Comparison of ENCODE assay signal across 12 cellular contexts in genomic region chr17:66580601-66581385, GRCh38.
DNase-seq lines count a peak whose midpoint lies in the region; TF ChIP-seq lines count a peak whose summit lies in the region.
"Had no signal": no experiment of that assay in that cellular context is flagged by ENCODE, and none has a peak within 500 bp of the region (broad histone marks: within the 10 kb centered on the region; RNA-seq: fewer than 3 reads in every experiment).

No MANE protein-coding gene starts in this region.

- CTCF ChIA-PET in PC-9 (lab: Charles Lee), result no interaction called here

- no peaks in the 10 kb centered on the region for H3K27me3 Mint-ChIP-seq in H9 (ENCODE audit: low read depth)

- intact Hi-C loops in PC-9 (cut with micrococcal nuclease; ENCODE audit: unreplicated experiment), result no loop called here

- H2BK12ac ChIP-seq in H9 (ENCODE audit: insufficient read length, low read depth, low read length), result no peak overlapping the region

- no peak overlapping the region for H2BK20ac ChIP-seq in H9 (ENCODE audit: low read depth, low read length, poor library complexity, severe bottlenecking)

- peaks cover 0 to 3% of the 10 kb centered on the region in 2 experiments; a peak in 1 of 5 replicates for H3K9me3 Mint-ChIP-seq in H9

- H4K20me1 ChIP-seq in H9 (ENCODE audit: control insufficient read depth, insufficient read depth, insufficient read length) (no peaks in the 10 kb centered on the region), PC-9 (ENCODE audit: insufficient read depth) (no peaks in the 10 kb centered on the region)

- H3K36me3 ChIP-seq in rectal smooth muscle tissue (ENCODE audit: control insufficient read depth, insufficient read depth, low read length) (peaks cover 2% of the 10 kb centered on the region), PC-9 (ENCODE audit: low read depth) (no peaks in the 10 kb centered on the region)

- H2BK15ac ChIP-seq in H9 (ENCODE audit: low read depth, low read length), result no peak overlapping the region

- no peak overlapping the region for H3K56ac ChIP-seq in H9 (ENCODE audit: insufficient read length, low read depth, low read length)

- H4K91ac ChIP-seq in H9 (ENCODE audit: insufficient read length, low read depth, low read length), result no peak overlapping the region

- no peak overlapping the region for H4K8ac ChIP-seq in H9 (replicated peaks; ENCODE audit: insufficient read length, low read depth, low read length)

- in situ Hi-C loops in ACHN (cut with HindIII; ENCODE audit: low pct_ligation_motif_present, low pct_unique_long_range_greater_than_20kb, low sequenced_read_pairs), result no loop called here

- peaks cover 0 to 4% (median 4%) of the 10 kb centered on the region in 3 experiments; a peak in 3 of 7 replicates for H3K36me3 Mint-ChIP-seq in H9 (ENCODE audit: insufficient read depth in 1 of 3, low read depth in 3 of 3)

- no peak overlapping the region for H4K5ac ChIP-seq in H9 (ENCODE audit: insufficient read length, low read depth, low read length)

- no TSS peak for BruUV-seq in PC-9 (replicated peaks; lab: Mats Ljungman, UMichigan)

- H3F3A ChIP-seq in PC-9 (ENCODE audit: insufficient read depth, low read depth), result peaks cover 9% of the 10 kb centered on the region; the same call in 1 of the 2 replicates

- no peak overlapping the region for H3K18ac ChIP-seq in H9 (ENCODE audit: insufficient read length, low read depth, low read length)

- no peak overlapping the region for H3K4ac ChIP-seq in H9 (ENCODE audit: low read depth, low read length)

- H3K4me3 Mint-ChIP-seq in H9, result no peak overlapping the region

- no peak overlapping the region for H3K23ac ChIP-seq in H9 (ENCODE audit: insufficient read length, low read depth, low read length)

- no peaks in the 10 kb centered on the region for H3K9me2 ChIP-seq in PC-9 (ENCODE audit: insufficient read depth)

- H2BK120ac ChIP-seq in H9 (ENCODE audit: low read depth, low read length, poor library complexity, severe bottlenecking), result no peak overlapping the region

- H3K27ac ChIP-seq in H9 (ENCODE audit: insufficient read length, low read depth, low read length) (no peak overlapping the region), rectal smooth muscle tissue (ENCODE audit: low read depth, low read length) (peak overlapping the region; percentile 34), PC-9 (no peak overlapping the region)

- H3K4me1 Mint-ChIP-seq in H9, result peaks cover 26 to 37% of the 10 kb centered on the region in 2 experiments

- no peak overlapping the region for H3K14ac ChIP-seq in H9 (ENCODE audit: insufficient read depth, low read length)

- no peaks in the 10 kb centered on the region for H3K9me3 ChIP-seq in H9 (ENCODE audit: control insufficient read depth, low read depth, low read length)
- no peaks in the 10 kb centered on the region for H3K9me3 ChIP-seq in PC-9 (ENCODE audit: insufficient read depth, low read depth)

- no peaks in the 10 kb centered on the region for H3K23me2 ChIP-seq in H9 (ENCODE audit: insufficient read length, low read depth, low read length, poor library complexity, severe bottlenecking)

- DNase-seq in H9 (peak; percentile 14), RPMI7951 (ENCODE audit: low read depth) (peak; percentile 22), fibroblast of peridontal ligament (ENCODE audit: extremely low read depth) (peak; percentile 51), DMS 273 (lab: John Stamatoyannopoulos, UW; ENCODE audit: unreplicated experiment) (no peak), PC-9 (no peak), ACHN (no peak), NCI-H128 (lab: John Stamatoyannopoulos, UW; ENCODE audit: unreplicated experiment) (no peak)
- DNase-seq: activated CD4-positive, CD25-positive, alpha-beta regulatory T cell; activated naive CD4-positive, alpha-beta T cell treated with anti-CD3 and anti-CD28 coated beads, Interleukin-2, amount 50 U/mL, for 16 hours; OCI-M1; stimulated activated CD4-positive, alpha-beta T cell treated with anti-CD3 and anti-CD28 coated beads, Interleukin-1b, Interleukin-23, amount 100 ng/mL, for 48 hours had no signal

- no peak overlapping the region for H2AFZ ChIP-seq in H9 (ENCODE audit: low read length)
- no peak overlapping the region for H2AFZ ChIP-seq in PC-9

- H3K79me1 ChIP-seq in H9 (ENCODE audit: insufficient read depth, low read depth, low read length, poor library complexity, severe bottlenecking), result no peaks in the 10 kb centered on the region

- WGBS in H9 (ENCODE audit: extremely low coverage, insufficient read length, low lambda C conversion rate), result no CpG with 5 or more reads among the region's 12 CpGs

- no peak overlapping the region for H2BK5ac ChIP-seq in H9 (ENCODE audit: insufficient read length, low read length)

- TF ChIP-seq CTCF in H9 (conservative IDR thresholded peaks at IDR 0.05) (no peak), PC-9 (conservative IDR thresholded peaks at IDR 0.05) (no peak)

- H3K27me3 ChIP-seq in H9 (ENCODE audit: insufficient read depth, low read length) (no peaks in the 10 kb centered on the region), rectal smooth muscle tissue (ENCODE audit: control insufficient read depth, insufficient read depth, low read length) (no peaks in the 10 kb centered on the region), PC-9 (ENCODE audit: insufficient read depth, low read depth) (no peaks in the 10 kb centered on the region)

- H3K27ac Mint-ChIP-seq in H9, result no peak overlapping the region

- H3K4me3 ChIP-seq in rectal smooth muscle tissue (ENCODE audit: low read length) (no peak overlapping the region), PC-9 (no peak overlapping the region)

- H3K79me2 ChIP-seq in H9 (ENCODE audit: insufficient read depth, low read length) (no peaks in the 10 kb centered on the region), PC-9 (ENCODE audit: low read depth) (no peaks in the 10 kb centered on the region; the same call in 1 of the 2 replicates)

- no peak overlapping the region for H2AK5ac ChIP-seq in H9 (ENCODE audit: insufficient read length, low read length)

- no peak overlapping the region for H3K9ac ChIP-seq in H9 (ENCODE audit: extremely low read depth, insufficient read length, low read length)
- H3K9ac ChIP-seq in rectal smooth muscle tissue (ENCODE audit: low read length), result no peak overlapping the region

- H3K4me2 ChIP-seq in H9 (ENCODE audit: insufficient read depth, insufficient read length, low read length) (no peak overlapping the region), PC-9 (no peak overlapping the region)

- H3T11ph ChIP-seq in H9 (ENCODE audit: low read length), result no peak overlapping the region

- H3K4me1 ChIP-seq in H9 (ENCODE audit: insufficient read depth, low read length) (peaks cover 2% of the 10 kb centered on the region; the same call in 1 of the 2 replicates), rectal smooth muscle tissue (ENCODE audit: control insufficient read depth, insufficient read depth, low read length) (peaks cover 7% of the 10 kb centered on the region), PC-9 (replicated peaks; ENCODE audit: insufficient read depth) (peaks cover 8% of the 10 kb centered on the region; the same call in 1 of the 2 replicates)

- POLR2A ChIA-PET in PC-9 (lab: Charles Lee; ENCODE audit: unreplicated experiment), result interaction anchor here (0.5 to 0.6 kb wide), 2 partner anchors 73 to 1848 kb away, joined by 3 to 4 read pairs; no protein-coding TSS in a partner anchor

Comparison
In these comparisons a context has a peak if more than half of its experiments do, and no peak if none do; other contexts are left out.
1. DNase-seq: peak in H9 (single experiment), RPMI7951 (single experiment) and fibroblast of peridontal ligament (single experiment); none in DMS 273 (single experiment), PC-9 (0 of 2), ACHN (single experiment) and NCI-H128 (single experiment).